Comparison of ENCODE assay signal across 8 cellular contexts in genomic region chr1:120145806-120146205, GRCh38. TPM values are rescaled to one million over a fixed set of nuclear protein-coding genes. Genes with fewer than 3 reads are reported as not detected.
DNase-seq lines count a peak whose midpoint lies in the region; ATAC-seq, FAIRE-seq and TF ChIP-seq lines count a peak whose summit lies in the region.
"Not testable (repeated sequence)": the region's sequence is repeated elsewhere in the genome, so short reads cannot be mapped to it uniquely, and the experiment has no call there.

No MANE protein-coding gene starts in this region.

- not testable (repeated sequence) for H3K27ac Mint-ChIP-seq in GM23338; activated CD8-positive, alpha-beta T cell treated with anti-CD3 and anti-CD28 coated beads for 36 hours; endothelial cell (ENCODE audit: unreplicated experiment); neural crest cell (ENCODE audit: unreplicated experiment)

- H3K27me3 ChIP-seq in GM23338 (ENCODE audit: insufficient read depth); aorta (ENCODE audit: control insufficient read depth in 1 of 2, insufficient read depth in 2 of 2, low read length in 1 of 2): not testable (repeated sequence)

- not testable (repeated sequence) for H3K27ac ChIP-seq in GM23338 (ENCODE audit: low read depth); kidney (ENCODE audit: low read depth in 2 of 2, low read length in 2 of 2); aorta (ENCODE audit: low read depth in 1 of 2, low read length in 2 of 2)

- not testable (repeated sequence) for H3K4me3 ChIP-seq in GM23338; kidney (ENCODE audit: low read length in 2 of 2); aorta (ENCODE audit: low read length in 2 of 2)

- H3K36me3 Mint-ChIP-seq in GM23338 (ENCODE audit: low read depth); activated CD8-positive, alpha-beta T cell treated with anti-CD3 and anti-CD28 coated beads for 36 hours (ENCODE audit: low read depth); endothelial cell (ENCODE audit: low read depth, unreplicated experiment); neural crest cell (ENCODE audit: low read depth): not testable (repeated sequence)

- H3K27me3 Mint-ChIP-seq in GM23338 (ENCODE audit: insufficient read depth, low read depth, poor library complexity); activated CD8-positive, alpha-beta T cell treated with anti-CD3 and anti-CD28 coated beads for 36 hours; endothelial cell (ENCODE audit: unreplicated experiment); neural crest cell (ENCODE audit: low read depth): not testable (repeated sequence)

- CTCF ChIA-PET in activated CD8-positive, alpha-beta T cell treated with anti-CD3 and anti-CD28 coated beads for 36 hours (lab: Charles Lee) = not testable (repeated sequence)

- not testable (repeated sequence) for H4K20me1 ChIP-seq in GM23338 (replicated peaks; ENCODE audit: insufficient read depth)

- H3K4me3 Mint-ChIP-seq in GM23338; activated CD8-positive, alpha-beta T cell treated with anti-CD3 and anti-CD28 coated beads for 36 hours; endothelial cell (ENCODE audit: unreplicated experiment); neural crest cell: not testable (repeated sequence)

- not testable (repeated sequence) for H3K9me3 ChIP-seq in kidney (ENCODE audit: control insufficient read depth in 1 of 2, low read length in 2 of 2); aorta (ENCODE audit: control insufficient read depth, low read length)

- not testable (repeated sequence) for H3K9ac ChIP-seq in kidney (ENCODE audit: low read length in 2 of 2)

- H3F3A ChIP-seq in GM23338 (replicated peaks; ENCODE audit: low read depth) = not testable (repeated sequence)

- not testable (repeated sequence) for H3K4me2 ChIP-seq in GM23338

- peak; percentile 25 for DNase-seq in CD1c-positive myeloid dendritic cell (ENCODE audit: extremely low spot score)
- peak; percentile 2 for DNase-seq in GM23338 (ENCODE audit: low spot score)
- DNase-seq in NCI-H82 (lab: John Stamatoyannopoulos, UW) = peak; percentile 40
- DNase-seq in activated CD8-positive, alpha-beta T cell treated with anti-CD3 and anti-CD28 coated beads for 36 hours; endothelial cell (ENCODE audit: low spot score); kidney; neural crest cell (ENCODE audit: low read depth, low spot score); aorta: not testable (repeated sequence)

- not testable (repeated sequence) for H3K36me3 ChIP-seq in GM23338 (ENCODE audit: insufficient read depth); kidney (ENCODE audit: control insufficient read depth in 1 of 2, insufficient read depth in 2 of 2, low read length in 2 of 2); aorta (ENCODE audit: control insufficient read depth in 1 of 2, insufficient read depth in 2 of 2, low read length in 1 of 2)

- no CpG with 5 or more reads among the region's 1 CpG for WGBS in aorta, 2 donors

- POLR2A ChIA-PET in activated CD8-positive, alpha-beta T cell treated with anti-CD3 and anti-CD28 coated beads for 36 hours (lab: Charles Lee) = not testable (repeated sequence)

- not testable (repeated sequence) for H3K79me2 ChIP-seq in GM23338 (replicated peaks; ENCODE audit: insufficient read depth)

- H2AFZ ChIP-seq in GM23338 = not testable (repeated sequence)

- TF ChIP-seq CTCF in GM23338 (conservative IDR thresholded peaks at IDR 0.05; ENCODE audit: low read depth in 2 of 2) (0 out of 4 replicates have a peak, but pooled peaks of 1 of the 2 experiments have one; percentile 11), endothelial cell (IDR thresholded peaks at IDR 0.05; ENCODE audit: unreplicated experiment) (peak; percentile 27), neural crest cell (conservative IDR thresholded peaks at IDR 0.05) (peak; percentile 52)
- peak; percentile 59 for TF ChIP-seq CTCF in activated CD8-positive, alpha-beta T cell treated with anti-CD3 and anti-CD28 coated beads for 36 hours (IDR thresholded peaks at IDR 0.05)
- not testable (repeated sequence) for TF ChIP-seq CTCF in kidney (IDR thresholded peaks at IDR 0.05; ENCODE audit: borderline replicate concordance, extremely low read depth, insufficient read depth)

- ATAC-seq in GM23338; activated CD8-positive, alpha-beta T cell treated with anti-CD3 and anti-CD28 coated beads for 36 hours: not testable (repeated sequence)
- peak; percentile 77 for ATAC-seq in aorta (ENCODE audit: low FRiP score)

- not testable (repeated sequence) for H3K4me1 ChIP-seq in GM23338 (ENCODE audit: insufficient read depth); kidney (ENCODE audit: control insufficient read depth in 1 of 2, insufficient read depth in 1 of 2, low read depth in 1 of 2, low read length in 2 of 2); aorta (ENCODE audit: control insufficient read depth in 1 of 2, insufficient read depth in 2 of 2, low read length in 2 of 2)

- not testable (repeated sequence) for H3K4me1 Mint-ChIP-seq in GM23338; endothelial cell (ENCODE audit: unreplicated experiment); neural crest cell
- H3K4me1 Mint-ChIP-seq in activated CD8-positive, alpha-beta T cell treated with anti-CD3 and anti-CD28 coated beads for 36 hours (ENCODE audit: low read depth) = peaks cover 16% of the 10 kb centered on the region

- H3K9me2 ChIP-seq in GM23338 (ENCODE audit: insufficient read depth) = not testable (repeated sequence)

- not testable (repeated sequence) for H3K9me3 Mint-ChIP-seq in GM23338; activated CD8-positive, alpha-beta T cell treated with anti-CD3 and anti-CD28 coated beads for 36 hours; endothelial cell (ENCODE audit: unreplicated experiment); neural crest cell

- peak; percentile 57 for FAIRE-seq in kidney (lab: Jason Lieb, UNC)

- intact Hi-C loops in activated CD8-positive, alpha-beta T cell treated with anti-CD3 and anti-CD28 coated beads for 36 hours (cut with micrococcal nuclease); kidney (cut with DNase I): not testable (repeated sequence)
- intact Hi-C loops in aorta (cut with DNase I) = loop anchor here (5.0 to 10.0 kb wide), 2 partner anchors 199 to 201 kb away; no protein-coding TSS in a partner anchor

RNA-seq across cellular contexts. Expression of gene SEC22B, which starts 30.5 kb away (rescaled TPM):
- total RNA-seq in GM23338 (2014; rRNA removed; shearing (Covaris generic)) = 14.2 and 17.8 TPM in 2 replicates
- polyA plus RNA-seq in GM23338 (2016; fragmentation: Nextera tagmentation; extraction: Ambion mirVana) (16.6 and 17.6 TPM in 2 replicates), kidney (ENCODE audit: insufficient read depth, low read depth, low replicate concordance) (20.1 TPM), aorta (10 to 100 TPM; 23.7 to 26.6 TPM)
- 10 to 100 TPM; 17.3 to 18.8 TPM for total RNA-seq in activated CD8-positive, alpha-beta T cell treated with anti-CD3 and anti-CD28 coated beads for 36 hours
- total RNA-seq in endothelial cell (ENCODE audit: unreplicated experiment) (14.0 TPM), kidney (29.8 TPM), neural crest cell (18.9 and 19.1 TPM in 2 replicates), aorta (10 to 100 TPM; 34.2 to 39.7 TPM)
